In genomic region chr9:34638138-34638445, GRCh38 we compare ENCODE assay signal across 8 cellular contexts. TPM values are rescaled to one million over a fixed set of nuclear protein-coding genes. Genes with fewer than 3 reads are reported as not detected.
A peak's percentile ranks its signal among the peaks of the same experiment; 100 is the strongest.
DNase-seq lines count a peak whose midpoint lies in the region; ATAC-seq and TF ChIP-seq lines count a peak whose summit lies in the region.

No MANE protein-coding gene starts in this region.

- peaks cover 0 to 27% (median 19%) of the 10 kb centered on the region in 12 donors for H3K4me1 ChIP-seq in heart left ventricle
- H3K4me1 ChIP-seq in breast epithelium = peaks cover 0 to 4% of the 10 kb centered on the region in 2 donors
- H3K4me1 ChIP-seq in mesodermal cell (ENCODE audit: control insufficient read depth, insufficient read depth, low read length, poor library complexity, severe bottlenecking) = peaks cover 9% of the 10 kb centered on the region
- H3K4me1 ChIP-seq in vagina = peaks cover 35% of the 10 kb centered on the region

- H3K27me3 ChIP-seq in heart left ventricle (no peaks in the 10 kb centered on the region), breast epithelium (no peaks in the 10 kb centered on the region), vagina (no peaks in the 10 kb centered on the region)

- no peaks in the 10 kb centered on the region for H3K9me3 ChIP-seq in heart left ventricle
- H3K9me3 ChIP-seq in breast epithelium = no peaks in the 10 kb centered on the region
- H3K9me3 ChIP-seq in mesodermal cell (ENCODE audit: control insufficient read depth, low read length) = no peaks in the 10 kb centered on the region
- no peaks in the 10 kb centered on the region for H3K9me3 ChIP-seq in vagina

- ATAC-seq in heart left ventricle (no peak), HG02852 (IDR thresholded peaks at IDR 0.05; ENCODE audit: unreplicated experiment) (no peak)

- TF ChIP-seq POLR2A in heart left ventricle (IDR thresholded peaks at IDR 0.05) (no peak), breast epithelium (IDR thresholded peaks at IDR 0.05) (no peak), vagina (IDR thresholded peaks at IDR 0.05) (no peak)

- intact Hi-C loops in heart left ventricle (cut with DNase I) (no loop called here), cardiac septum (cut with DNase I) (no loop called here), breast epithelium (cut with DNase I; ENCODE audit: low total_unique reads) (no loop called here), vagina (cut with DNase I) (no loop called here)

- no peak for TF ChIP-seq CTCF in heart left ventricle (IDR thresholded peaks at IDR 0.05)
- TF ChIP-seq CTCF in breast epithelium (IDR thresholded peaks at IDR 0.05) = no peak
- TF ChIP-seq CTCF in vagina (IDR thresholded peaks at IDR 0.05) = no peak

- H3K27ac ChIP-seq in heart left ventricle = peak overlapping the region; percentile 41 to 93 (median 86)
- peak overlapping the region; percentile 90 to 91 for H3K27ac ChIP-seq in breast epithelium
- no peak overlapping the region for H3K27ac ChIP-seq in mesodermal cell (ENCODE audit: low read depth, low read length, severe bottlenecking)
- H3K27ac ChIP-seq in vagina = peak overlapping the region; percentile 76

- H3K4me3 ChIP-seq in heart left ventricle (peak overlapping the region; percentile 12 to 83 (median 74)), breast epithelium (peak overlapping the region; percentile 66 to 97 (median 82)), mesodermal cell (ENCODE audit: extremely low read depth, insufficient read depth, low read length, poor library complexity, severe bottlenecking) (peak overlapping the region; percentile 61), vagina (peak overlapping the region; percentile 73 to 89)

- WGBS in heart left ventricle, 4 donors = 18 to 32% (median 23%) methylated on average over 6 to 7 of the region's 7 CpGs
- WGBS in mesodermal cell (ENCODE audit: insufficient coverage in 2 of 2), 2 experiments = 36 to 37% methylated on average over 7 of the region's 7 CpGs

- peaks cover 0 to 8% (median 0%) of the 10 kb centered on the region in 9 donors for H3K36me3 ChIP-seq in heart left ventricle
- H3K36me3 ChIP-seq in breast epithelium = no peaks in the 10 kb centered on the region
- no peaks in the 10 kb centered on the region for H3K36me3 ChIP-seq in mesodermal cell (ENCODE audit: control insufficient read depth, insufficient read depth, low read length)
- H3K36me3 ChIP-seq in vagina = no peaks in the 10 kb centered on the region

- DNase-seq in heart left ventricle (no peak), cardiac septum (ENCODE audit: low spot score) (no peak), breast epithelium (ENCODE audit: low spot score in 2 of 2) (no peak), vagina (ENCODE audit: extremely low spot score in 2 of 2) (no peak), ecto neural progenitor cell (ENCODE audit: low spot score) (no peak), pons (ENCODE audit: low spot score) (no peak)

RNA-seq across cellular contexts. Expression of gene SIGMAR1, which starts 0.5 kb away (rescaled TPM):
- 10 to 100 TPM; 17.0 to 40.8 (median 24.9) TPM for total RNA-seq in heart left ventricle
- 10 to 100 TPM; 21.1 to 55.3 TPM for polyA plus RNA-seq in heart left ventricle
- 25.8 TPM for total RNA-seq in cardiac septum
- 10 to 100 TPM; 62.6 to 84.8 (median 70.8) TPM for total RNA-seq in breast epithelium
- 78.1 TPM for polyA plus RNA-seq in mesodermal cell (2013, experiment 1 of 2)
- polyA plus RNA-seq in mesodermal cell (2013, experiment 2 of 2) = 61.4 TPM
- 79.3 TPM for total RNA-seq in vagina

RNA-seq across cellular contexts. Expression of gene GALT, which starts 8.4 kb away (rescaled TPM):
- total RNA-seq in heart left ventricle (10 to 100 TPM; 33.2 to 67.9 (median 41.2) TPM), cardiac septum (42.4 TPM), breast epithelium (10 to 100 TPM; 26.1 to 37.0 (median 36.7) TPM), vagina (52.5 TPM)
- 10 to 100 TPM; 16.8 to 44.5 TPM for polyA plus RNA-seq in heart left ventricle
- polyA plus RNA-seq in mesodermal cell (2013, experiment 1 of 2) = 31.0 TPM
- polyA plus RNA-seq in mesodermal cell (2013, experiment 2 of 2) = 36.5 TPM

RNA-seq across cellular contexts. Expression of gene ARID3C, which starts 9.2 kb away (rescaled TPM):
- total RNA-seq in heart left ventricle = under 1 TPM in 1 of 9 donors, not detected in 8; 0.20 TPM
- not detected for polyA plus RNA-seq in heart left ventricle
- not detected for total RNA-seq in cardiac septum
- total RNA-seq in breast epithelium = under 1 TPM in 1 of 3 donors, not detected in 2; 0.29 TPM
- not detected for polyA plus RNA-seq in mesodermal cell (2013, experiment 1 of 2)
- not detected for polyA plus RNA-seq in mesodermal cell (2013, experiment 2 of 2)
- total RNA-seq in vagina = not detected

RNA-seq across cellular contexts. Expression of gene IL11RA, which starts 13.9 kb away (rescaled TPM):
- total RNA-seq in heart left ventricle = 100 to 1,000 TPM in 1 of 9 donors, 10 to 100 TPM in 8; 32.4 to 113 (median 50.1) TPM
- polyA plus RNA-seq in heart left ventricle = 10 to 100 TPM; 20.8 to 23.3 TPM
- total RNA-seq in cardiac septum = 59.4 TPM
- 10 to 100 TPM; 20.3 to 45.5 (median 42.1) TPM for total RNA-seq in breast epithelium
- polyA plus RNA-seq in mesodermal cell (2013, experiment 1 of 2) = 32.0 TPM
- 22.0 TPM for polyA plus RNA-seq in mesodermal cell (2013, experiment 2 of 2)
- total RNA-seq in vagina = 30.7 TPM

RNA-seq across cellular contexts. Expression of gene DCTN3, which starts 17.8 kb away (rescaled TPM):
- total RNA-seq in heart left ventricle (100 to 1,000 TPM; 104 to 155 (median 125) TPM), cardiac septum (101 TPM), breast epithelium (100 to 1,000 TPM in 2 of 3 donors, 10 to 100 TPM in 1; 84.0 to 114 (median 113) TPM), vagina (78.6 TPM)
- 100 to 1,000 TPM in 1 of 2 donors, 10 to 100 TPM in 1; 73.8 to 118 TPM for polyA plus RNA-seq in heart left ventricle
- 91.2 TPM for polyA plus RNA-seq in mesodermal cell (2013, experiment 1 of 2)
- 92.4 TPM for polyA plus RNA-seq in mesodermal cell (2013, experiment 2 of 2)
